In the genomic region with DNA sequence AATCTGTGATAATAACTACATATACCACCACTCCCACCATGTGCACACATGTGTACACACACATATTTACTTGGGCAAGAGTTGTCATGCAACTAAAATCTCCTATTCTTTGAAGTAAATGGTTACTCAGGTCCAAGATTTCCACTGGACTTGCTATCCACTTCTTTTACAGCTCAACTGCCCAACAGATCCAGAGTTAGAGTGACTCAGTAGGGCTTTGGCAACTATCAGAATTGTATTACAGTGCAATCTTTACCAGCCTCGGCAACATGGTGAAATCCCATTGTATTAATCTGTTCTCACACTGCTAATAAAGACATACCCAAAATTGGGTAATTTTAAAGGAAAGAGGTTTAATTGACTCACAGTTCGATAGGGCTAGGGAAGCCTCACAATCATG, we compare ENCODE assay signal across 23 cellular contexts. TPM values are rescaled to one million over a fixed set of nuclear protein-coding genes. Genes with fewer than 3 reads are reported as not detected.
A peak's percentile ranks its signal among the peaks of the same experiment; 100 is the strongest.
DNase-seq lines count a peak whose midpoint lies in the region; ATAC-seq and TF ChIP-seq lines count a peak whose summit lies in the region.
"Had no signal": no experiment of that assay in that cellular context is flagged by ENCODE, and none has a peak within 500 bp of the region (broad histone marks: within the 10 kb centered on the region; RNA-seq: fewer than 3 reads in every experiment).

No MANE protein-coding gene starts in this region.

- H3K4me1 Mint-ChIP-seq in MCF 10A (ENCODE audit: insufficient read depth, unreplicated experiment) (peaks cover 58% of the 10 kb centered on the region), CD14-positive monocyte (peaks cover 20% of the 10 kb centered on the region)

- H3K36me3 Mint-ChIP-seq in MCF 10A (ENCODE audit: insufficient read depth, unreplicated experiment) (peaks cover 6% of the 10 kb centered on the region), CD14-positive monocyte (no peaks in the 10 kb centered on the region)

- H3K9ac ChIP-seq in smooth muscle cell (ENCODE audit: low read depth), result no peak overlapping the region
- H3K9ac ChIP-seq: BLaER1 had no signal

- no peaks in the 10 kb centered on the region for H4K20me1 ChIP-seq in smooth muscle cell (ENCODE audit: low read depth)
- H4K20me1 ChIP-seq: BLaER1 had no signal

- H3K27me3 ChIP-seq in breast epithelium (no peaks in the 10 kb centered on the region), smooth muscle cell (ENCODE audit: low read depth) (no peaks in the 10 kb centered on the region)
- H3K27me3 ChIP-seq: BLaER1, gastroesophageal sphincter, SJCRH30, tibial nerve had no signal

- no peak for TF ChIP-seq POLR2A in breast epithelium (IDR thresholded peaks at IDR 0.05)

- H3K27ac Mint-ChIP-seq in MCF 10A (ENCODE audit: low read depth, unreplicated experiment) (peak overlapping the region; percentile 30), CD14-positive monocyte (no peak overlapping the region)

- no peak for TF ChIP-seq CTCF in MCF 10A (IDR thresholded peaks at IDR 0.05; ENCODE audit: unreplicated experiment)
- no peak for TF ChIP-seq CTCF in breast epithelium (IDR thresholded peaks at IDR 0.05)
- no peak for TF ChIP-seq CTCF in smooth muscle cell (IDR thresholded peaks at IDR 0.05; ENCODE audit: borderline replicate concordance, insufficient read depth, poor library complexity, severe bottlenecking)
- no peak for TF ChIP-seq CTCF in CD14-positive monocyte (IDR thresholded peaks at IDR 0.05)

- BruUV-seq in MCF 10A (replicated peaks; lab: Mats Ljungman, UMichigan), result no TSS peak

- POLR2A ChIA-PET in MCF 10A (lab: Yijun Ruan, JAX), result interaction anchor here (0.9 to 6.3 kb wide), 18 partner anchors 12 to 1717 kb away, joined by 3 to 61 read pairs (median 5); a partner anchor contains a TSS

- 84% methylated on average over 2 of the region's 2 CpGs for WGBS in smooth muscle cell (ENCODE audit: low lambda C conversion rate)

- no peak overlapping the region for H3K27ac ChIP-seq in breast epithelium
- H3K27ac ChIP-seq in smooth muscle cell (ENCODE audit: low read depth), result peak overlapping the region; percentile 82
- H3K27ac ChIP-seq: 22Rv1, BLaER1, coronary artery, gastroesophageal sphincter, SJCRH30, tibial nerve had no signal

- H3K9me3 ChIP-seq in breast epithelium (no peaks in the 10 kb centered on the region), smooth muscle cell (replicated peaks; ENCODE audit: low read depth) (no peaks in the 10 kb centered on the region)
- H3K9me3 ChIP-seq: BLaER1, gastroesophageal sphincter, SJCRH30, tibial nerve had no signal

- H3K27me3 Mint-ChIP-seq in MCF 10A (ENCODE audit: insufficient read depth, unreplicated experiment) (no peaks in the 10 kb centered on the region), CD14-positive monocyte (ENCODE audit: low read depth in 3 of 3) (peaks cover 0 to 2% (median 0%) of the 10 kb centered on the region in 3 donors)

- no peaks in the 10 kb centered on the region for H3K79me2 ChIP-seq in smooth muscle cell (ENCODE audit: low read depth)

- H3K4me3 Mint-ChIP-seq in MCF 10A (ENCODE audit: unreplicated experiment) (no peak overlapping the region), CD14-positive monocyte (no peak overlapping the region)

- H3K4me3 ChIP-seq in breast epithelium (no peak overlapping the region), smooth muscle cell (no peak overlapping the region)
- H3K4me3 ChIP-seq: BLaER1, coronary artery, gastroesophageal sphincter, SJCRH30, tibial nerve had no signal

- peak; percentile 82 for DNase-seq in MCF 10A (ENCODE audit: unreplicated experiment)
- DNase-seq in breast epithelium (ENCODE audit: low spot score in 2 of 2), result no peak
- DNase-seq in RPMI7951 (ENCODE audit: low read depth), result peak; percentile 9
- DNase-seq in fibroblast of gingiva (ENCODE audit: low read depth), result peak; percentile 47
- DNase-seq in smooth muscle cell (lab: John Stamatoyannopoulos, UW; ENCODE audit: unreplicated experiment), result no peak
- no peak for DNase-seq in CD14-positive monocyte (ENCODE audit: low spot score)
- DNase-seq in NK-92 (lab: John Stamatoyannopoulos, UW; ENCODE audit: unreplicated experiment), result no peak
- DNase-seq: activated CD4-positive, alpha-beta T cell treated with anti-CD3 and anti-CD28 coated beads for 4 hours; activated naive CD4-positive, alpha-beta T cell treated with anti-CD3 and anti-CD28 coated beads, Interleukin-2, amount 50 U/mL, for 16 hours; Calu3; Kasumi-1; kidney; NCI-H2081 treated with DMSO at 0.1 percent for 48 hours; NCI-H446; SJCRH30; stimulated activated CD4-positive, alpha-beta T cell treated with anti-CD3 and anti-CD28 coated beads, Interleukin-2, amount 100 ng/mL, for 48 hours; stimulated activated naive CD8-positive, alpha-beta T cell treated with anti-CD3 and anti-CD28 coated beads, Interleukin-15, Interleukin-2, amounts not matched to agents 100 U/mL and 50 U/mL, for 24 hours had no signal

- no peak overlapping the region for H3K4me2 ChIP-seq in smooth muscle cell
- H3K4me2 ChIP-seq: BLaER1 had no signal

- H3K4me1 ChIP-seq in breast epithelium (no peaks in the 10 kb centered on the region), smooth muscle cell (ENCODE audit: low read depth) (peaks cover 11% of the 10 kb centered on the region)
- H3K4me1 ChIP-seq: BLaER1 had no signal

- no peak for ATAC-seq in GM21619 (IDR thresholded peaks at IDR 0.05; ENCODE audit: unreplicated experiment)
- ATAC-seq: gastroesophageal sphincter; stimulated activated naive CD8-positive, alpha-beta T cell treated with anti-CD3 and anti-CD28 coated beads, Interleukin-15, Interleukin-2, amounts not matched to agents 100 U/mL and 50 U/mL, for 24 hours had no signal

- H3K9me3 Mint-ChIP-seq in MCF 10A (ENCODE audit: unreplicated experiment) (no peaks in the 10 kb centered on the region), CD14-positive monocyte (peaks cover 0 to 6% (median 0%) of the 10 kb centered on the region in 7 donors)

- CTCF ChIA-PET in MCF 10A (lab: Yijun Ruan, JAX), result interaction anchor here (0.7 to 2.5 kb wide), 6 partner anchors 11 to 239 kb away, joined by 3 to 8 read pairs (median 3); a partner anchor contains a TSS

- H3K36me3 ChIP-seq in breast epithelium (no peaks in the 10 kb centered on the region), smooth muscle cell (ENCODE audit: low read depth) (no peaks in the 10 kb centered on the region)
- H3K36me3 ChIP-seq: BLaER1, gastroesophageal sphincter, SJCRH30, tibial nerve had no signal

- H2AFZ ChIP-seq in smooth muscle cell (ENCODE audit: low read depth), result no peak overlapping the region

- intact Hi-C loops in MCF 10A (cut with micrococcal nuclease) (loop anchor here (5.0 to 10.0 kb wide), 2 partner anchors 57 to 405 kb away; no protein-coding TSS in a partner anchor), breast epithelium (cut with DNase I; ENCODE audit: low total_unique reads) (no loop called here), CD14-positive monocyte (cut with micrococcal nuclease) (no loop called here)

- no peaks in the 10 kb centered on the region for H3F3A ChIP-seq in smooth muscle cell (ENCODE audit: low read depth)

RNA-seq across cellular contexts. Expression of a gene that starts 51.9 kb away (rescaled TPM):
- total RNA-seq in MCF 10A (2022), result 94.5 and 105 TPM in 2 replicates
- 100 to 1,000 TPM in 2 of 3 donors, 10 to 100 TPM in 1; 89.0 to 216 (median 131) TPM for total RNA-seq in breast epithelium
- 0.20 and 0.24 TPM in 2 replicates for total RNA-seq in RPMI7951 (2014; rRNA removed; shearing (Covaris generic))
- total RNA-seq in smooth muscle cell, result 8.9 and 17.6 TPM in 2 replicates
- polyA plus RNA-seq in smooth muscle cell, result 1.6 and 3.4 TPM in 2 replicates
- under 1 TPM; 0.33 to 0.91 TPM for polyA plus RNA-seq in CD14-positive monocyte

Comparison
In these comparisons a context has a peak if more than half of its experiments do, and no peak if none do; other contexts are left out.
1. DNase-seq: peak in MCF 10A (single experiment), RPMI7951 (single experiment) and fibroblast of gingiva (single experiment); none in breast epithelium (0 of 2), smooth muscle cell (single experiment), CD14-positive monocyte (single experiment) and NK-92 (single experiment).